In the genomic region with DNA sequence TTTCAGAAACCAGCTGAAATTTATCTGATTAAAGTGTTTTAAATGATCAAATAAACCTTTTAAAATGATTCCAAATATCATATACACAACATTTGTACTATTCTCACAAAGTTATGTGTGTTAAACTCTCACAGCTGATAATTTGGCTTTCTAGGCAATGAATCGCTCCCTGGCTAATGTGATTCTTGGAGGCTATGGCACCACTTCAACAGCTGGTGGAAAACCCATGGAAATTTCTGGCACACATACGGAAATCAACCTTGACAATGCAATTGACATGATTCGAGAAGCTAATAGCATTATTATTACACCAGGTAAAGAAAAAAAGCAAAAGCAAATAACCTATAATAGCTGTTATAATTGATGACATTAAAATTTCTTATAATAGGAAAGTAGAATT, we compare ENCODE assay signal across 29 cellular contexts.
"Had no signal": no experiment of that assay in that cellular context is flagged by ENCODE, and none has a peak within 500 bp of the region (broad histone marks: within the 10 kb centered on the region; RNA-seq: fewer than 3 reads in every experiment).

No MANE protein-coding gene starts in this region.

- H3K27me3 ChIP-seq: esophagus squamous epithelium had no signal

- DNase-seq: activated CD4-positive, alpha-beta memory T cell treated with anti-CD3 and anti-CD28 coated beads for 36 hours; activated CD4-positive, alpha-beta T cell treated with anti-CD3 and anti-CD28 coated beads for 36 hours; activated CD4-positive, alpha-beta T cell treated with anti-CD3 and anti-CD28 coated beads, Interleukin-2, amount 10 ng/mL, durations not matched to agents 24 days and 14 days; activated CD4-positive, CD25-positive, alpha-beta regulatory T cell; activated CD4-positive, CD25-positive, alpha-beta regulatory T cell treated with anti-CD3 and anti-CD28 coated beads, Interleukin-2, amount 50 U/mL, for 72 hours; activated CD8-positive, alpha-beta memory T cell treated with anti-CD3 and anti-CD28 coated beads, Interleukin-2, amount 10 ng/mL, durations not matched to agents 7 days and 5 days; activated CD8-positive, alpha-beta memory T cell treated with anti-CD3 and anti-CD28 coated beads, Interleukin-2, amount 50 U/mL, for 48 hours; activated CD8-positive, alpha-beta T cell treated with anti-CD3 and anti-CD28 coated beads, Interleukin-2, amount 10 ng/mL, durations not matched to agents 7 days and 5 days; activated effector memory CD4-positive, alpha-beta T cell treated with Interleukin-2 at 50 U/mL for 16 hours; activated gamma-delta T cell treated with Interleukin-2 at 50 U/mL for 16 hours; activated naive CD4-positive, alpha-beta T cell treated with anti-CD3 and anti-CD28 coated beads, Interleukin-2, amount 50 U/mL, for 16 hours; activated naive CD4-positive, alpha-beta T cell treated with Interleukin-2 at 50 U/mL for 16 hours; activated T-cell treated with anti-CD3 and anti-CD28 coated beads for 4 hours; activated T-cell treated with anti-CD3 and anti-CD28 coated beads, Interleukin-2, amount 50 U/mL, for 4 hours; amniotic stem cell; anterior cingulate cortex; caudate nucleus; cortex of kidney; dermis blood vessel endothelial cell; effector CD4-positive, alpha-beta T cell; effector memory CD8-positive, alpha-beta T cell; esophagus squamous epithelium; head of caudate nucleus had no signal

- H3K27ac ChIP-seq: epithelial cell of prostate, esophagus squamous epithelium had no signal

- ATAC-seq: activated CD8-positive, alpha-beta T cell treated with anti-CD3 and anti-CD28 coated beads, Interleukin-2, amount 10 ng/mL, durations not matched to agents 7 days and 5 days had no signal

- H3K4me1 ChIP-seq: esophagus squamous epithelium had no signal

- H3K9me3 ChIP-seq: esophagus squamous epithelium had no signal

- H3K27me3 Mint-ChIP-seq: activated CD4-positive, alpha-beta memory T cell treated with anti-CD3 and anti-CD28 coated beads for 36 hours; activated CD4-positive, alpha-beta T cell treated with anti-CD3 and anti-CD28 coated beads for 36 hours; activated CD4-positive, alpha-beta T cell treated with anti-CD3 and anti-CD28 coated beads, Interleukin-2, amount 10 ng/mL, durations not matched to agents 24 days and 14 days; activated CD8-positive, alpha-beta memory T cell treated with anti-CD3 and anti-CD28 coated beads, Interleukin-2, amount 10 ng/mL, durations not matched to agents 7 days and 5 days; activated naive CD8-positive, alpha-beta T cell; activated T-helper 17 cell treated with anti-CD3 and anti-CD28 coated beads, Interleukin-2, amount 50 U/mL, for 72 hours; effector memory CD8-positive, alpha-beta T cell had no signal

- FAIRE-seq: astrocyte, colon, endothelial cell of umbilical vein had no signal

- H3K4me3 ChIP-seq: esophagus squamous epithelium had no signal

- H3K27ac Mint-ChIP-seq: activated CD4-positive, alpha-beta memory T cell treated with anti-CD3 and anti-CD28 coated beads for 36 hours; activated CD4-positive, alpha-beta T cell treated with anti-CD3 and anti-CD28 coated beads for 36 hours; activated CD8-positive, alpha-beta memory T cell treated with anti-CD3 and anti-CD28 coated beads, Interleukin-2, amount 10 ng/mL, durations not matched to agents 7 days and 5 days; activated CD8-positive, alpha-beta T cell treated with anti-CD3 and anti-CD28 coated beads, Interleukin-2, amount 10 ng/mL, durations not matched to agents 7 days and 5 days; activated naive CD8-positive, alpha-beta T cell; activated T-helper 17 cell treated with anti-CD3 and anti-CD28 coated beads, Interleukin-2, amount 50 U/mL, for 72 hours had no signal

- H3K9me3 Mint-ChIP-seq: activated CD4-positive, alpha-beta memory T cell treated with anti-CD3 and anti-CD28 coated beads for 36 hours; activated CD4-positive, alpha-beta T cell treated with anti-CD3 and anti-CD28 coated beads, Interleukin-2, amount 10 ng/mL, durations not matched to agents 24 days and 14 days; activated T-cell treated with anti-CD3 and anti-CD28 coated beads, Interleukin-2, amount 50 U/mL, for 4 hours; activated T-helper 17 cell treated with anti-CD3 and anti-CD28 coated beads, Interleukin-2, amount 50 U/mL, for 72 hours; effector memory CD8-positive, alpha-beta T cell had no signal

- H3K4me3 Mint-ChIP-seq: activated CD4-positive, alpha-beta memory T cell treated with anti-CD3 and anti-CD28 coated beads for 36 hours; activated CD4-positive, alpha-beta T cell treated with anti-CD3 and anti-CD28 coated beads for 36 hours; activated CD4-positive, alpha-beta T cell treated with anti-CD3 and anti-CD28 coated beads, Interleukin-2, amount 10 ng/mL, durations not matched to agents 24 days and 14 days; activated CD8-positive, alpha-beta memory T cell treated with anti-CD3 and anti-CD28 coated beads, Interleukin-2, amount 10 ng/mL, durations not matched to agents 7 days and 5 days; activated CD8-positive, alpha-beta T cell treated with anti-CD3 and anti-CD28 coated beads, Interleukin-2, amount 10 ng/mL, durations not matched to agents 7 days and 5 days; activated naive CD8-positive, alpha-beta T cell; activated T-cell treated with anti-CD3 and anti-CD28 coated beads, Interleukin-2, amount 50 U/mL, for 4 hours; activated T-helper 17 cell treated with anti-CD3 and anti-CD28 coated beads, Interleukin-2, amount 50 U/mL, for 72 hours; effector memory CD8-positive, alpha-beta T cell had no signal
